Comparison of ENCODE assay signal across 8 cellular contexts in genomic region chr1:22025368-22026154, GRCh38. TPM values are rescaled to one million over a fixed set of nuclear protein-coding genes. Genes with fewer than 3 reads are reported as not detected.
DNase-seq lines count a peak whose midpoint lies in the region; ATAC-seq and TF ChIP-seq lines count a peak whose summit lies in the region.

No MANE protein-coding gene starts in this region.

- H3K9me2 ChIP-seq in PC-3 (replicated peaks; ENCODE audit: low read length), result no peaks in the 10 kb centered on the region

- CTCF ChIA-PET in PC-3 (lab: Charles Lee), result interaction anchor here (0.5 kb wide), 1 partner anchor 249 kb away, joined by 3 read pairs; no protein-coding TSS in a partner anchor

- H3K27ac ChIP-seq in PC-3 (ENCODE audit: low read length), result peak overlapping the region; percentile 96

- ATAC-seq in GM21717 (IDR thresholded peaks at IDR 0.05; ENCODE audit: unreplicated experiment), result peak; percentile 62
- ATAC-seq in PC-3, result peak; percentile 87

- H3K4me1 ChIP-seq in PC-3 (ENCODE audit: insufficient read depth, low read length) (peaks cover 11% of the 10 kb centered on the region), mucosa of stomach (ENCODE audit: control insufficient read depth, insufficient read depth, low read length) (no peaks in the 10 kb centered on the region)

- H3K9ac ChIP-seq in PC-3 (ENCODE audit: low read length) (peak overlapping the region; percentile 100), mucosa of stomach (ENCODE audit: low read length) (peak overlapping the region; percentile 98)

- BruUV-seq in PC-3 (replicated peaks; lab: Mats Ljungman, UMichigan), result TSS peak; percentile 88

- H3K9me3 ChIP-seq in PC-3 (ENCODE audit: low read length), result no peaks in the 10 kb centered on the region
- no peaks in the 10 kb centered on the region for H3K9me3 ChIP-seq in mucosa of stomach (ENCODE audit: control insufficient read depth, low read length)

- peak overlapping the region; percentile 99 for H3K4me2 ChIP-seq in PC-3 (ENCODE audit: low read length)

- H3K79me2 ChIP-seq in PC-3 (ENCODE audit: low read length), result peaks cover 8% of the 10 kb centered on the region

- no peaks in the 10 kb centered on the region for H3F3A ChIP-seq in PC-3 (ENCODE audit: low read length, unreplicated experiment)

- POLR2A ChIA-PET in PC-3 (lab: Charles Lee; ENCODE audit: unreplicated experiment), result interaction anchor here (0.5 to 0.6 kb wide), 3 partner anchors 59 to 387 kb away, joined by 3 read pairs; no protein-coding TSS in a partner anchor

- no peaks in the 10 kb centered on the region for H4K20me1 ChIP-seq in PC-3 (ENCODE audit: low read length)

- H3K36me3 ChIP-seq in PC-3 (ENCODE audit: low read depth, low read length) (no peaks in the 10 kb centered on the region), mucosa of stomach (ENCODE audit: control insufficient read depth, insufficient read depth, low read length) (no peaks in the 10 kb centered on the region)

- H3K27me3 ChIP-seq in PC-3 (ENCODE audit: low read length), result no peaks in the 10 kb centered on the region
- H3K27me3 ChIP-seq in mucosa of stomach (ENCODE audit: control insufficient read depth, insufficient read depth, low read length), result no peaks in the 10 kb centered on the region

- H3K4me3 ChIP-seq in PC-3 (ENCODE audit: low read length), result peak overlapping the region; percentile 91
- H3K4me3 ChIP-seq in mucosa of stomach (ENCODE audit: low read length), result peak overlapping the region; percentile 64

- no peak for TF ChIP-seq CTCF in PC-3 (conservative IDR thresholded peaks at IDR 0.05; ENCODE audit: low read depth, low read length)

- in situ Hi-C loops in KBM-7 (cut with MboI; ENCODE audit: low pct_unique_long_range_greater_than_20kb, low sequenced_read_pairs), result no loop called here

- TF ChIP-seq POLR2A in erythroblast (IDR thresholded peaks at IDR 0.05; ENCODE audit: low read length), result peak; percentile 98

- DNase-seq in DMS153 treated with DMSO at 0.1 percent for 48 hours (lab: John Stamatoyannopoulos, UW; ENCODE audit: unreplicated experiment) (peak; percentile 77), KBM-7 (peak; percentile 92), PC-3 (peak; percentile 89), erythroblast (lab: John Stamatoyannopoulos, UW) (peak; percentile 89 to 91)
- DNase-seq in activated T-cell treated with anti-CD3 and anti-CD28 coated beads, Interleukin-2, amount 50 U/mL, for 1 hour, result peak; percentile 88
- peak; percentile 75 to 83 for DNase-seq in stimulated activated CD8-positive, alpha-beta memory T cell treated with anti-CD3 and anti-CD28 coated beads, Interleukin-4, amount 100 ng/mL, for 4 hours (ENCODE audit: low read depth in 2 of 2, low spot score in 1 of 2)

- intact Hi-C loops in PC-3 (cut with micrococcal nuclease), result loop anchor here (2.0 kb wide), 1 partner anchor 19 kb away; no protein-coding TSS in a partner anchor

- H2AFZ ChIP-seq in PC-3 (ENCODE audit: low read length), result peak overlapping the region; percentile 97

RNA-seq across cellular contexts. Expression of gene CELA3A, which starts 24.1 kb away (rescaled TPM):
- not detected in 2 replicates for total RNA-seq in PC-3 (2014; rRNA removed)

RNA-seq across cellular contexts. Expression of gene CDC42, which starts 26.9 kb away (rescaled TPM):
- total RNA-seq in PC-3 (2014; rRNA removed), result 212 and 245 TPM in 2 replicates

RNA-seq across cellular contexts. Expression of gene CELA3B, which starts 48.7 kb away (rescaled TPM):
- not detected in 2 replicates for total RNA-seq in PC-3 (2014; rRNA removed)

Comparison
In these comparisons a context has a peak if more than half of its experiments do, and no peak if none do; other contexts are left out.
1. Peak in every context shown above with its lines: DNase-seq, ATAC-seq, H3K4me3 ChIP-seq and H3K27ac ChIP-seq.